ENCODE assay signal across 8 cellular contexts in the genomic region with DNA sequence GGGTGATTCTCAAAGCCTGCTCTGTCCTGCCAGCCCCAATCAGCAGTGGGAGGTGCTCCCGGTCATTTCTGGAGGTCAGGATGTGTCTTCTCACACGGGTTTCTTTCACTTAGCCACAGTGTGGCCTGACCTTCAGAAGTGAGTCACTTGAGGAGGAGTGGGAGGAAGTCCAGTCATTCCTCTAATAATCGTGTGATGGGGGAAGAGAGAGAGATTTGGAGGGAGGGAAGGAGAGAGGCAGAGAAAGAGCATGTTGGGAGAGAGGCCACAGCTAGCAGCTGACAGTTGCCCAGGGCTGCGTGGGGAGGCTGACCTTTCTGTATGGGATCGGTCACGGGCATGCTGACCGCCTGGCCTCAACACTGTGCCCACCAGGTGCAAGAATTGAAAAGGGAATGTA.
A peak's percentile ranks its signal among the peaks of the same experiment; 100 is the strongest.
DNase-seq lines count a peak whose midpoint lies in the region; ATAC-seq and TF ChIP-seq lines count a peak whose summit lies in the region.
"Not testable (repeated sequence)": the region's sequence is repeated elsewhere in the genome, so short reads cannot be mapped to it uniquely, and the experiment has no call there.

No MANE protein-coding gene starts in this region.

- H3K27me3 Mint-ChIP-seq in activated naive CD8-positive, alpha-beta T cell treated with anti-CD3 and anti-CD28 coated beads, Interleukin-2, amount 50 U/mL, for 24 hours: not testable (repeated sequence)

- not testable (repeated sequence) for H3K9me3 Mint-ChIP-seq in activated naive CD8-positive, alpha-beta T cell treated with anti-CD3 and anti-CD28 coated beads, Interleukin-2, amount 50 U/mL, for 24 hours

- peak overlapping the region; percentile 84 for H3K4me2 ChIP-seq in PC-9

- H3K27ac ChIP-seq in PC-9 (peak overlapping the region; percentile 100), right atrium auricular region (peak overlapping the region; percentile 43 to 66), vagina (peak overlapping the region; percentile 87)

- H3K36me3 ChIP-seq in PC-9 (ENCODE audit: low read depth); right atrium auricular region; vagina: not testable (repeated sequence)

- not testable (repeated sequence) for TF ChIP-seq CTCF in PC-9 (conservative IDR thresholded peaks at IDR 0.05); right atrium auricular region (IDR thresholded peaks at IDR 0.05); omental fat pad (IDR thresholded peaks at IDR 0.05); vagina (IDR thresholded peaks at IDR 0.05)

- peaks cover 27% of the 10 kb centered on the region for H3F3A ChIP-seq in PC-9 (ENCODE audit: insufficient read depth, low read depth)

- H3K9me2 ChIP-seq in PC-9 (ENCODE audit: insufficient read depth): not testable (repeated sequence)

- H2AFZ ChIP-seq in PC-9: not testable (repeated sequence)

- not testable (repeated sequence) for H4K20me1 ChIP-seq in PC-9 (ENCODE audit: insufficient read depth)

- H3K27me3 ChIP-seq in PC-9 (ENCODE audit: insufficient read depth, low read depth); right atrium auricular region; vagina: not testable (repeated sequence)

- peak; percentile 34 for ATAC-seq in activated naive CD8-positive, alpha-beta T cell treated with anti-CD3 and anti-CD28 coated beads, Interleukin-2, amount 50 U/mL, for 24 hours
- ATAC-seq in omental fat pad (ENCODE audit: low FRiP score): peak; percentile 52

- intact Hi-C loops in PC-9 (cut with micrococcal nuclease; ENCODE audit: unreplicated experiment); vagina (cut with DNase I): not testable (repeated sequence)

- CTCF ChIA-PET in PC-9 (lab: Charles Lee): not testable (repeated sequence)

- peaks cover 21% of the 10 kb centered on the region for H3K79me2 ChIP-seq in PC-9 (ENCODE audit: low read depth)

- not testable (repeated sequence) for H3K9me3 ChIP-seq in PC-9 (ENCODE audit: insufficient read depth, low read depth); right atrium auricular region; vagina

- H3K4me3 Mint-ChIP-seq in activated naive CD8-positive, alpha-beta T cell treated with anti-CD3 and anti-CD28 coated beads, Interleukin-2, amount 50 U/mL, for 24 hours: not testable (repeated sequence)

- not testable (repeated sequence) for TF ChIP-seq POLR2A in vagina (IDR thresholded peaks at IDR 0.05)

- DNase-seq in CD1c-positive myeloid dendritic cell (ENCODE audit: extremely low spot score) (peak; percentile 76), HCEC 1CT (peak; percentile 80), PC-9 (peak; percentile 37 to 79), dedifferentiated amniotic fluid mesenchymal stem cell (ENCODE audit: extremely low spot score) (peak; percentile 16), vagina (ENCODE audit: extremely low spot score in 2 of 2) (peak; percentile 12 to 86)
- not testable (repeated sequence) for DNase-seq in activated naive CD8-positive, alpha-beta T cell treated with anti-CD3 and anti-CD28 coated beads, Interleukin-2, amount 50 U/mL, for 24 hours; right atrium auricular region (ENCODE audit: low spot score); omental fat pad (ENCODE audit: low spot score)

- H3K27ac Mint-ChIP-seq in activated naive CD8-positive, alpha-beta T cell treated with anti-CD3 and anti-CD28 coated beads, Interleukin-2, amount 50 U/mL, for 24 hours: not testable (repeated sequence)

- POLR2A ChIA-PET in PC-9 (lab: Charles Lee; ENCODE audit: unreplicated experiment): not testable (repeated sequence)

- peaks cover 66% of the 10 kb centered on the region for H3K4me1 ChIP-seq in PC-9 (replicated peaks; ENCODE audit: insufficient read depth)
- H3K4me1 ChIP-seq in right atrium auricular region: peaks cover 0 to 36% of the 10 kb centered on the region in 2 donors
- peaks cover 51% of the 10 kb centered on the region for H3K4me1 ChIP-seq in vagina

- not testable (repeated sequence) for BruUV-seq in PC-9 (replicated peaks; lab: Mats Ljungman, UMichigan)

- not testable (repeated sequence) for H3K36me3 Mint-ChIP-seq in activated naive CD8-positive, alpha-beta T cell treated with anti-CD3 and anti-CD28 coated beads, Interleukin-2, amount 50 U/mL, for 24 hours (ENCODE audit: low read depth)

- not testable (repeated sequence) for H3K4me3 ChIP-seq in PC-9, right atrium auricular region, vagina

- H3K4me1 Mint-ChIP-seq in activated naive CD8-positive, alpha-beta T cell treated with anti-CD3 and anti-CD28 coated beads, Interleukin-2, amount 50 U/mL, for 24 hours: not testable (repeated sequence)
